Comparison of ENCODE assay signal across 17 cellular contexts in the genomic region with DNA sequence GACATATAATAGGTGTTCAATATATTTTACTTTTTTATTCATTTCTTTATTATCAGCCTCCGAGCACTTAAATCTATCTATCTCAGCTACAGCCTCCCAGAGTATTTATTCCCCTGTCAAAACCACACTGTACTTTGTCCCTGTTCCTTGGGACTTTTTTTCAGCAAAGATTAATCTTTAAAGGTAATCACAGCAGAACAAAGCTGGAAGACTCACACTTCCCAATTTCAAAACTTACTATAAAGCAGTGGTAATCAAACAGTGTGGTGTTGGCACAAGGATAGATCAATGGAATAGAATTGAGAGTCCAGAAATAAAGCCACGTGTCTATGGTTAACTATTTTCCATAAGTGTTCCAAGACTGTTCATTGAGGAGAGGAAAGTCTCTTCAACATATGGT.
"Had no signal": no experiment of that assay in that cellular context is flagged by ENCODE, and none has a peak within 500 bp of the region (broad histone marks: within the 10 kb centered on the region; RNA-seq: fewer than 3 reads in every experiment).

No MANE protein-coding gene starts in this region.

- FAIRE-seq: frontal cortex, keratinocyte had no signal

- H3K9me3 ChIP-seq: esophagus muscularis mucosa, gastroesophageal sphincter, lower lobe of right lung had no signal

- H3K27me3 ChIP-seq: esophagus muscularis mucosa, foreskin keratinocyte, gastroesophageal sphincter, heart right ventricle had no signal

- H3K36me3 ChIP-seq: esophagus muscularis mucosa, gastroesophageal sphincter, heart right ventricle, left ventricle myocardium inferior, lower lobe of right lung had no signal

- H3K36me3 Mint-ChIP-seq: mesothelial cell of epicardium had no signal

- H3K27ac Mint-ChIP-seq: mesothelial cell of epicardium had no signal

- H3K4me3 ChIP-seq: coronary artery, dorsolateral prefrontal cortex, esophagus muscularis mucosa, gastroesophageal sphincter, heart right ventricle, left ventricle myocardium inferior, lower lobe of right lung had no signal

- DNase-seq: dermis blood vessel endothelial cell; dorsolateral prefrontal cortex; effector CD4-positive, alpha-beta T cell; effector memory CD4-positive, alpha-beta T cell; foreskin keratinocyte; heart right ventricle; hippocampal formation; kidney glomerular epithelial cell; left ventricle myocardium inferior; lower lobe of right lung; mesenchymal stem cell had no signal

- ATAC-seq: foreskin keratinocyte, gastroesophageal sphincter, heart right ventricle, lower lobe of right lung had no signal

- H3K27ac ChIP-seq: coronary artery, dorsolateral prefrontal cortex, esophagus muscularis mucosa, foreskin keratinocyte, gastroesophageal sphincter, heart right ventricle, left ventricle myocardium inferior, lower lobe of right lung had no signal

- H3K4me1 ChIP-seq: esophagus muscularis mucosa, foreskin keratinocyte, gastroesophageal sphincter, heart right ventricle, left ventricle myocardium inferior, lower lobe of right lung had no signal

- H3K4me3 Mint-ChIP-seq: mesothelial cell of epicardium had no signal
